ENCODE assay signal across 8 cellular contexts in genomic region chr12:65169311-65170244, GRCh38. TPM values are rescaled to one million over a fixed set of nuclear protein-coding genes. Genes with fewer than 3 reads are reported as not detected.
DNase-seq lines count a peak whose midpoint lies in the region; ATAC-seq and TF ChIP-seq lines count a peak whose summit lies in the region.

Gene LEMD3, plus strand, starts transcription at chr12:65169583. Its CDS starts 14 bp downstream, at chr12:65169597.

- H3K27ac ChIP-seq in ectodermal cell (ENCODE audit: insufficient read depth, low read depth, low read length, poor library complexity, severe bottlenecking) (peak within 1 kb of the TSS; percentile 55), lower lobe of right lung (peak within 1 kb of the TSS; percentile 94)

- intact Hi-C loops in lower lobe of right lung (cut with DNase I): no loop called here

- H3K4me3 ChIP-seq in ectodermal cell (ENCODE audit: insufficient read depth, low read depth, low read length) (peak within 1 kb of the TSS; percentile 96), lower lobe of right lung (peak within 1 kb of the TSS; percentile 96)

- H3K27me3 ChIP-seq in ectodermal cell (ENCODE audit: control insufficient read depth, insufficient read depth, low read length, poor library complexity, severe bottlenecking) (peaks cover 29% of the 10 kb centered on the region), lower lobe of right lung (ENCODE audit: low read depth) (no peaks in the 10 kb centered on the region)

- H3K36me3 ChIP-seq in ectodermal cell (ENCODE audit: control insufficient read depth, insufficient read depth, low read length) (no peaks in the 10 kb centered on the region), lower lobe of right lung (no peaks in the 10 kb centered on the region)

- H3K9me3 ChIP-seq in ectodermal cell (ENCODE audit: control insufficient read depth, low read length) (no peaks in the 10 kb centered on the region), lower lobe of right lung (no peaks in the 10 kb centered on the region)

- H3K4me1 ChIP-seq in ectodermal cell (ENCODE audit: control insufficient read depth, insufficient read depth, low read length) (peaks cover 4% of the 10 kb centered on the region), lower lobe of right lung (peaks cover 49% of the 10 kb centered on the region)

- WGBS in ectodermal cell, 2 experiments: 0 to 1% methylated on average over 96 of the region's 96 CpGs

- no peak for TF ChIP-seq CTCF in GM20000 (IDR thresholded peaks at IDR 0.05; ENCODE audit: extremely low read depth, missing control alignments)
- no peak for TF ChIP-seq CTCF in lower lobe of right lung (IDR thresholded peaks at IDR 0.05)

- DNase-seq in COLO668 (lab: John Stamatoyannopoulos, UW; ENCODE audit: unreplicated experiment) (peak; percentile 99), GM20000 (ENCODE audit: low spot score) (peak; percentile 93), HS-5 (ENCODE audit: low read depth) (peak; percentile 53), NK-92 (lab: John Stamatoyannopoulos, UW; ENCODE audit: unreplicated experiment) (peak; percentile 56), lower lobe of right lung (peak; percentile 98)
- peak; percentile 81 to 90 for DNase-seq in activated CD8-positive, alpha-beta memory T cell treated with anti-CD3 and anti-CD28 coated beads for 1 hour (ENCODE audit: extremely low read depth in 1 of 2, low read depth in 1 of 2)
- peak; percentile 79 to 86 (median 79) for DNase-seq in stimulated activated CD4-positive, alpha-beta T cell treated with anti-CD3 and anti-CD28 coated beads, TNF-alpha, amount 100 ng/mL, for 1 hour (ENCODE audit: low read depth in 3 of 3, low spot score in 1 of 3)

- ATAC-seq in lower lobe of right lung: peak; percentile 98 to 99

RNA-seq across cellular contexts. Expression of gene LEMD3, which starts in this region (rescaled TPM):
- 8.2 TPM for polyA plus RNA-seq in ectodermal cell (2013, experiment 1 of 4)
- 8.8 TPM for polyA plus RNA-seq in ectodermal cell (2013, experiment 2 of 4)
- 6.6 TPM for polyA plus RNA-seq in ectodermal cell (2013, experiment 3 of 4)
- polyA plus RNA-seq in ectodermal cell (2013, experiment 4 of 4): 8.6 TPM
- 31.9 TPM for total RNA-seq in lower lobe of right lung

Comparison
In these comparisons a context has a peak if more than half of its experiments do, and no peak if none do; other contexts are left out.
1. Peak in every context shown above with its lines: DNase-seq, ATAC-seq, H3K4me3 ChIP-seq and H3K27ac ChIP-seq.